Comparison of ENCODE assay signal across 9 cellular contexts in genomic region chr1:47710075-47711071, GRCh38.
A peak's percentile ranks its signal among the peaks of the same experiment; 100 is the strongest.
DNase-seq lines count a peak whose midpoint lies in the region; ATAC-seq and TF ChIP-seq lines count a peak whose summit lies in the region.
"Had no signal": no experiment of that assay in that cellular context is flagged by ENCODE, and none has a peak within 500 bp of the region (broad histone marks: within the 10 kb centered on the region; RNA-seq: fewer than 3 reads in every experiment).

No MANE protein-coding gene starts in this region.

- H3K36me3 ChIP-seq in colonic mucosa = no peaks in the 10 kb centered on the region

- H3K4me1 Mint-ChIP-seq in activated CD4-positive, alpha-beta T cell treated with anti-CD3 and anti-CD28 coated beads, Interleukin-2, amount 10 ng/mL, durations not matched to agents 7 days and 5 days = peaks cover 3% of the 10 kb centered on the region

- POLR2A ChIA-PET in activated CD4-positive, alpha-beta T cell treated with anti-CD3 and anti-CD28 coated beads, Interleukin-2, amount 10 ng/mL, durations not matched to agents 7 days and 5 days (lab: Charles Lee) = no interaction called here

- H3K27ac ChIP-seq in colonic mucosa = peak overlapping the region; percentile 60

- no peak overlapping the region for H3K4me3 Mint-ChIP-seq in activated CD4-positive, alpha-beta T cell treated with anti-CD3 and anti-CD28 coated beads, Interleukin-2, amount 10 ng/mL, durations not matched to agents 7 days and 5 days
- H3K4me3 Mint-ChIP-seq: T-helper 1 cell treated with Interleukin-12 subunit alpha and Interleukin-12 subunit beta and Interleukin-4 antibody, amounts not matched to agents 30 μg/mL and 1 μg/mL, for 36 hours had no signal

- no peaks in the 10 kb centered on the region for H3K9me3 Mint-ChIP-seq in activated CD4-positive, alpha-beta T cell treated with anti-CD3 and anti-CD28 coated beads, Interleukin-2, amount 10 ng/mL, durations not matched to agents 7 days and 5 days
- H3K9me3 Mint-ChIP-seq: T-helper 1 cell treated with Interleukin-12 subunit alpha and Interleukin-12 subunit beta and Interleukin-4 antibody, amounts not matched to agents 30 μg/mL and 1 μg/mL, for 36 hours had no signal

- CTCF ChIA-PET in activated CD4-positive, alpha-beta T cell treated with anti-CD3 and anti-CD28 coated beads, Interleukin-2, amount 10 ng/mL, durations not matched to agents 7 days and 5 days (lab: Charles Lee) = interaction anchor here (0.7 to 4.4 kb wide), 7 partner anchors 10 to 532 kb away, joined by 3 to 36 read pairs (median 3); partner anchors contain the start of gene FOXD2

- H3K9ac ChIP-seq in colonic mucosa (ENCODE audit: low read depth in 2 of 2, low read length in 2 of 2) = peak overlapping the region; percentile 54 to 76

- ATAC-seq in GM21723 (IDR thresholded peaks at IDR 0.05; ENCODE audit: unreplicated experiment) = peak; percentile 56
- no peak for ATAC-seq in HG03108 (IDR thresholded peaks at IDR 0.05; ENCODE audit: unreplicated experiment)

- H3K4me3 ChIP-seq in colonic mucosa = peak overlapping the region; percentile 41

- peak; percentile 98 for TF ChIP-seq CTCF in colonic mucosa (IDR thresholded peaks at IDR 0.05)

- H3K27ac Mint-ChIP-seq in activated CD4-positive, alpha-beta T cell treated with anti-CD3 and anti-CD28 coated beads, Interleukin-2, amount 10 ng/mL, durations not matched to agents 7 days and 5 days = no peak overlapping the region
- H3K27ac Mint-ChIP-seq: T-helper 1 cell treated with Interleukin-12 subunit alpha and Interleukin-12 subunit beta and Interleukin-4 antibody, amounts not matched to agents 30 μg/mL and 1 μg/mL, for 36 hours had no signal

- H3K27me3 ChIP-seq in colonic mucosa = peaks cover 9% of the 10 kb centered on the region

- no peaks in the 10 kb centered on the region for H3K36me3 Mint-ChIP-seq in activated CD4-positive, alpha-beta T cell treated with anti-CD3 and anti-CD28 coated beads, Interleukin-2, amount 10 ng/mL, durations not matched to agents 7 days and 5 days (ENCODE audit: low read depth)

- no peaks in the 10 kb centered on the region for H3K9me3 ChIP-seq in colonic mucosa

- no peaks in the 10 kb centered on the region for H3K4me1 ChIP-seq in colonic mucosa

- intact Hi-C loops in colonic mucosa (cut with DNase I) = loop anchor here (2.0 to 10.0 kb wide), 3 partner anchors 183 to 516 kb away; partner anchors contain the start of gene PDZK1IP1

- H3K27me3 Mint-ChIP-seq in activated CD4-positive, alpha-beta T cell treated with anti-CD3 and anti-CD28 coated beads, Interleukin-2, amount 10 ng/mL, durations not matched to agents 7 days and 5 days = peaks cover 72% of the 10 kb centered on the region

- peak; percentile 20 for DNase-seq in CMK (ENCODE audit: low read depth)
- peak; percentile 82 for DNase-seq in NCI-H2029 (lab: John Stamatoyannopoulos, UW)
- peak; percentile 64 for DNase-seq in activated CD4-positive, alpha-beta T cell treated with anti-CD3 and anti-CD28 coated beads, Interleukin-2, amount 10 ng/mL, durations not matched to agents 7 days and 5 days
- peak; percentile 83 for DNase-seq in colonic mucosa
- DNase-seq in left kidney (ENCODE audit: low read depth, low spot score) = peak; percentile 82
- DNase-seq in stimulated activated CD4-positive, alpha-beta T cell treated with anti-CD3 and anti-CD28 coated beads, Interleukin-2, amount 100 ng/mL, for 24 hours = peak; percentile 78 to 83

Comparison
In these comparisons a context has a peak if more than half of its experiments do, and no peak if none do; other contexts are left out.
1. DNase-seq: peak in every context shown above with its lines; median percentile 83 in colonic mucosa; 82 in NCI-H2029; 82 in left kidney; 80 in stimulated activated CD4-positive, alpha-beta T cell treated with anti-CD3 and anti-CD28 coated beads, Interleukin-2, amount 100 ng/mL, for 24 hours; 64 in activated CD4-positive, alpha-beta T cell treated with anti-CD3 and anti-CD28 coated beads, Interleukin-2, amount 10 ng/mL, durations not matched to agents 7 days and 5 days; 20 in CMK.